In genomic region chr1:7561936-7562728, GRCh38 we compare ENCODE assay signal across 24 cellular contexts.
"Had no signal": no experiment of that assay in that cellular context is flagged by ENCODE, and none has a peak within 500 bp of the region (broad histone marks: within the 10 kb centered on the region; RNA-seq: fewer than 3 reads in every experiment).

No MANE protein-coding gene starts in this region.

- H3K4me1 Mint-ChIP-seq: activated CD4-positive, alpha-beta T cell treated with anti-CD3 and anti-CD28 coated beads, Interleukin-2, amount 10 ng/mL, durations not matched to agents 7 days and 5 days; activated T-helper 17 cell treated with anti-CD3 and anti-CD28 coated beads, Interleukin-2, amount 50 U/mL, for 72 hours; stimulated activated memory B cell treated with anti-CD40 and anti-IgM and Interleukin-4, amounts not matched to agents 10 μg/mL and 1 μg/mL and 100 μg/mL, for 72 hours; stimulated activated naive CD8-positive, alpha-beta T cell treated with anti-CD3 and anti-CD28 coated beads, Interleukin-15, amount 100 ng/mL, for 72 hours; T-helper 17 cell had no signal

- H3K27me3 ChIP-seq: breast epithelium, esophagus muscularis mucosa, neutrophil, vagina had no signal

- H3K27ac ChIP-seq: breast epithelium, esophagus muscularis mucosa, lower lobe of right lung, neutrophil, vagina had no signal

- ATAC-seq: activated T-cell treated with anti-CD3 and anti-CD28 coated beads, Interleukin-2, amount 50 U/mL, for 4 hours; activated T-helper 17 cell treated with anti-CD3 and anti-CD28 coated beads, Interleukin-2, amount 50 U/mL, for 72 hours; natural killer cell treated with Interleukin-12 subunit alpha and Interleukin-12 subunit beta and Interleukin-15 and Interleukin-18, amount 100 ng/mL, for 72 hours; right cardiac atrium; stimulated activated memory B cell treated with anti-CD40 and anti-IgM and Interleukin-4, amounts not matched to agents 10 μg/mL and 1 μg/mL and 100 μg/mL, for 72 hours; T-helper 17 cell had no signal

- H3K27me3 Mint-ChIP-seq: activated CD4-positive, alpha-beta T cell treated with anti-CD3 and anti-CD28 coated beads, Interleukin-2, amount 10 ng/mL, durations not matched to agents 7 days and 5 days; activated CD8-positive, alpha-beta T cell treated with anti-CD3 and anti-CD28 coated beads for 36 hours; dendritic cell treated with granulocyte-macrophage colony-stimulating factor and Interleukin-4, amounts not matched to agents 40 ng/mL and 50 ng/mL, for 4 days; natural killer cell treated with Interleukin-12 subunit alpha and Interleukin-12 subunit beta and Interleukin-15 and Interleukin-18, amount 100 ng/mL, for 72 hours; stimulated activated naive CD8-positive, alpha-beta T cell treated with anti-CD3 and anti-CD28 coated beads, Interleukin-15, amount 100 ng/mL, for 72 hours; type B pancreatic cell had no signal

- H3K9me3 Mint-ChIP-seq: activated CD4-positive, alpha-beta T cell treated with anti-CD3 and anti-CD28 coated beads, Interleukin-2, amount 10 ng/mL, durations not matched to agents 7 days and 5 days; activated CD8-positive, alpha-beta T cell treated with anti-CD3 and anti-CD28 coated beads for 36 hours; activated naive CD4-positive, alpha-beta T cell treated with anti-CD3 and anti-CD28 coated beads, Interleukin-2, amount 50 U/mL, for 72 hours; activated T-cell treated with anti-CD3 and anti-CD28 coated beads, Interleukin-2, amount 50 U/mL, for 4 hours; activated T-helper 17 cell treated with anti-CD3 and anti-CD28 coated beads, Interleukin-2, amount 50 U/mL, for 72 hours; dendritic cell treated with granulocyte-macrophage colony-stimulating factor and Interleukin-4, amounts not matched to agents 40 ng/mL and 50 ng/mL, for 4 days; natural killer cell treated with Interleukin-12 subunit alpha and Interleukin-12 subunit beta and Interleukin-15 and Interleukin-18, amount 100 ng/mL, for 72 hours; stimulated activated memory B cell treated with anti-CD40 and anti-IgM and Interleukin-4, amounts not matched to agents 10 μg/mL and 1 μg/mL and 100 μg/mL, for 72 hours; stimulated activated naive CD8-positive, alpha-beta T cell treated with anti-CD3 and anti-CD28 coated beads, Interleukin-15, amount 100 ng/mL, for 72 hours; type B pancreatic cell had no signal

- H3K36me3 Mint-ChIP-seq: activated naive CD4-positive, alpha-beta T cell treated with anti-CD3 and anti-CD28 coated beads, Interleukin-2, amount 50 U/mL, for 72 hours; natural killer cell treated with Interleukin-12 subunit alpha and Interleukin-12 subunit beta and Interleukin-15 and Interleukin-18, amount 100 ng/mL, for 72 hours; stimulated activated memory B cell treated with anti-CD40 and anti-IgM and Interleukin-4, amounts not matched to agents 10 μg/mL and 1 μg/mL and 100 μg/mL, for 72 hours; type B pancreatic cell had no signal

- H3K4me3 ChIP-seq: breast epithelium, esophagus muscularis mucosa, lower lobe of right lung, vagina had no signal

- H3K9me3 ChIP-seq: breast epithelium, esophagus muscularis mucosa, lower lobe of right lung, neutrophil, vagina had no signal

- H3K4me3 Mint-ChIP-seq: activated CD4-positive, alpha-beta T cell treated with anti-CD3 and anti-CD28 coated beads, Interleukin-2, amount 10 ng/mL, durations not matched to agents 7 days and 5 days; activated CD8-positive, alpha-beta T cell treated with anti-CD3 and anti-CD28 coated beads for 36 hours; activated T-cell treated with anti-CD3 and anti-CD28 coated beads, Interleukin-2, amount 50 U/mL, for 4 hours; activated T-helper 17 cell treated with anti-CD3 and anti-CD28 coated beads, Interleukin-2, amount 50 U/mL, for 72 hours; dendritic cell treated with granulocyte-macrophage colony-stimulating factor and Interleukin-4, amounts not matched to agents 40 ng/mL and 50 ng/mL, for 4 days; natural killer cell treated with Interleukin-12 subunit alpha and Interleukin-12 subunit beta and Interleukin-15 and Interleukin-18, amount 100 ng/mL, for 72 hours; stimulated activated memory B cell treated with anti-CD40 and anti-IgM and Interleukin-4, amounts not matched to agents 10 μg/mL and 1 μg/mL and 100 μg/mL, for 72 hours; stimulated activated naive CD8-positive, alpha-beta T cell treated with anti-CD3 and anti-CD28 coated beads, Interleukin-15, amount 100 ng/mL, for 72 hours; T-helper 17 cell; type B pancreatic cell had no signal

- H3K36me3 ChIP-seq: breast epithelium, esophagus muscularis mucosa, lower lobe of right lung, neutrophil, vagina had no signal

- H3K27ac Mint-ChIP-seq: activated CD4-positive, alpha-beta T cell treated with anti-CD3 and anti-CD28 coated beads, Interleukin-2, amount 10 ng/mL, durations not matched to agents 7 days and 5 days; activated CD8-positive, alpha-beta T cell treated with anti-CD3 and anti-CD28 coated beads for 36 hours; activated naive CD4-positive, alpha-beta T cell treated with anti-CD3 and anti-CD28 coated beads, Interleukin-2, amount 50 U/mL, for 72 hours; activated T-helper 17 cell treated with anti-CD3 and anti-CD28 coated beads, Interleukin-2, amount 50 U/mL, for 72 hours; dendritic cell treated with granulocyte-macrophage colony-stimulating factor and Interleukin-4, amounts not matched to agents 40 ng/mL and 50 ng/mL, for 4 days; natural killer cell treated with Interleukin-12 subunit alpha and Interleukin-12 subunit beta and Interleukin-15 and Interleukin-18, amount 100 ng/mL, for 72 hours; stimulated activated memory B cell treated with anti-CD40 and anti-IgM and Interleukin-4, amounts not matched to agents 10 μg/mL and 1 μg/mL and 100 μg/mL, for 72 hours; stimulated activated naive CD8-positive, alpha-beta T cell treated with anti-CD3 and anti-CD28 coated beads, Interleukin-15, amount 100 ng/mL, for 72 hours; T-helper 17 cell; type B pancreatic cell had no signal

- H3K4me1 ChIP-seq: breast epithelium, esophagus muscularis mucosa, lower lobe of right lung, vagina had no signal

- DNase-seq: activated CD4-positive, alpha-beta T cell treated with anti-CD3 and anti-CD28 coated beads, Interleukin-2, amount 10 ng/mL, durations not matched to agents 7 days and 5 days; activated CD4-positive, CD25-positive, alpha-beta regulatory T cell treated with anti-CD3 and anti-CD28 coated beads, Interleukin-2, amount 50 U/mL, for 72 hours; activated naive CD4-positive, alpha-beta T cell; activated T-cell treated with anti-CD3 and anti-CD28 coated beads, Interleukin-2, amount 50 U/mL, for 4 hours; central memory CD4-positive, alpha-beta T cell; effector CD4-positive, alpha-beta T cell; foreskin melanocyte; lower lobe of right lung; stimulated activated CD4-positive, alpha-beta T cell treated with anti-CD3 and anti-CD28 coated beads, Interleukin-4, amount 100 ng/mL, for 4 hours; stimulated activated naive CD8-positive, alpha-beta T cell treated with anti-CD3 and anti-CD28 coated beads, Interleukin-15, amount 100 ng/mL, for 72 hours; T-helper 17 cell; T1000 had no signal
